ENCODE assay signal across 8 cellular contexts in the genomic region with DNA sequence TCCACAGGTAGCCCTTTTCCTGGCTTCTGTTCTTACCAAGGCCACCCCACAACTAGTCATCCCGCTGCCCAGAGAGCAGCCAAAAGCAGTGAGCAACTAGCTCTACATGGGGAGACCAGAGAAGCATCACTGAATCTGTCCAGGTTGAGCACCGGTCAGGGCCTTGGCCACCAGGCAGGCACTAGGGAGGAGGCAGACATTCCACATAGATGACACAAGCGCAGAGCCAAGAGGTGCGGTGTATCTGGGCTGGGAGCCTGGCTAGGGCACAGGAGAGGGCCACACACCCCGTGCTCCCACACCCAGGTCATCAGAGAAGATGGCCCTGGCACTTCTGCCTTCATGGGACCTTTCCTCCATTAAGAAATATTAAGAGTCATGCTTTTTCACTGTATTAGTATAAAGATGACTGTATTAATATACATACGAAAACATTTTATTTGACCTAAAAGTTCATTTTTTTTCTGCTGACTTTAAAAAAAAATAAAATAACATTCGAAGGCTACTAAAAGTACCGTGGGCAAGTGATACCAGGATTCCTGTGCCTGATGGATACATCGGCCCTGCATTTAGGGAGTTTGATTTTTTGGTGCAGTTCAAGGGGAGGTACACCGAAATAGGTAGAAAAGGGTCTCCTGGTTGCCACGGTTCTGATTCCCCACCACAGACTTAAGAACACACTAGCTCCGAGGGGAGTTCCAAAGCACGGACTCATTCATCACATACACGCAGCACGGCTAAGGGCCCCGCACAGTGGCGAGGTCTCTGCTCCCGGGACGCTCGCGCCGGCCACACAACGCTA. TPM values are rescaled to one million over a fixed set of nuclear protein-coding genes. Genes with fewer than 3 reads are reported as not detected.
DNase-seq lines count a peak whose midpoint lies in the region; ATAC-seq, FAIRE-seq and TF ChIP-seq lines count a peak whose summit lies in the region.

No MANE protein-coding gene starts in this region.

- H3K36me3 ChIP-seq in mucosa of descending colon (ENCODE audit: low read depth): no peaks in the 10 kb centered on the region

- intact Hi-C loops in dorsolateral prefrontal cortex (cut with DNase I) (loop anchor here in 1 of 2 donors (5.0 kb wide), 2 partner anchors 311 to 361 kb away; a partner anchor contains a TSS), mucosa of descending colon (cut with DNase I, micrococcal nuclease) (no loop called here)

- H3K9me3 ChIP-seq in mucosa of descending colon: no peaks in the 10 kb centered on the region

- ATAC-seq in GM19324 (IDR thresholded peaks at IDR 0.05; ENCODE audit: low FRiP score, unreplicated experiment): peak; percentile 10
- ATAC-seq in mucosa of descending colon: peak; percentile 57
- no peak for ATAC-seq in GM21619 (IDR thresholded peaks at IDR 0.05; ENCODE audit: unreplicated experiment)
- no peak for ATAC-seq in HG03135 (IDR thresholded peaks at IDR 0.05; ENCODE audit: unreplicated experiment)

- H3K4me3 ChIP-seq in dorsolateral prefrontal cortex (peak overlapping the region; percentile 68 to 100 (median 93)), mucosa of descending colon (peak overlapping the region; percentile 88)

- TF ChIP-seq CTCF in 22Rv1 (IDR thresholded peaks at IDR 0.05): no peak
- no peak for TF ChIP-seq CTCF in dorsolateral prefrontal cortex (IDR thresholded peaks at IDR 0.05 in 54 of 56, conservative IDR thresholded peaks at IDR 0.05 in 2 of 56; ENCODE audit: low read depth in 1 of 56, partially characterized antibody in 56 of 56)
- TF ChIP-seq CTCF in mucosa of descending colon (IDR thresholded peaks at IDR 0.05): no peak

- FAIRE-seq in RCC 7860 (lab: Jason Lieb, UNC): peak; percentile 71

- peak overlapping the region; percentile 85 for H3K27ac ChIP-seq in 22Rv1
- H3K27ac ChIP-seq in dorsolateral prefrontal cortex: peak overlapping the region in 37 of 59 donors; percentile 50 to 96 (median 89)

- no peaks in the 10 kb centered on the region for H3K27me3 ChIP-seq in dorsolateral prefrontal cortex

- H3K4me1 ChIP-seq in mucosa of descending colon (ENCODE audit: low read depth): peaks cover 52% of the 10 kb centered on the region

- DNase-seq in RCC 7860 (ENCODE audit: low spot score) (peak; percentile 78), dorsolateral prefrontal cortex (peak in 1 of 10 donors; percentile 49), mucosa of descending colon (peak; percentile 68 to 78 (median 76)), NCI-H524 (lab: John Stamatoyannopoulos, UW) (no peak)

RNA-seq across cellular contexts. Expression of a gene that starts 1.2 kb away (rescaled TPM):
- total RNA-seq in dorsolateral prefrontal cortex (100 to 1,000 TPM in 35 of 120 experiments, 10 to 100 TPM in 85; 71.8 to 123 (median 94.1) TPM), mucosa of descending colon (100 to 1,000 TPM in 1 of 3 donors, 10 to 100 TPM in 2; 68.4 to 100 (median 79.8) TPM)

RNA-seq across cellular contexts. Expression of a gene that starts 10.1 kb away (rescaled TPM):
- under 1 TPM in 4 of 120 experiments, not detected in 116; 0.21 to 0.34 (median 0.25) TPM for total RNA-seq in dorsolateral prefrontal cortex
- not detected for total RNA-seq in mucosa of descending colon

RNA-seq across cellular contexts. Expression of a gene that starts 23.4 kb away (rescaled TPM):
- total RNA-seq in dorsolateral prefrontal cortex: 10 to 100 TPM; 14.5 to 25.7 (median 19.3) TPM
- 10 to 100 TPM; 10.2 to 18.1 (median 11.0) TPM for total RNA-seq in mucosa of descending colon

RNA-seq across cellular contexts. Expression of a gene that starts 29.1 kb away (rescaled TPM):
- total RNA-seq in dorsolateral prefrontal cortex: under 1 TPM in 1 of 120 experiments, not detected in 119; 0.72 TPM
- total RNA-seq in mucosa of descending colon: not detected

RNA-seq across cellular contexts. Expression of a gene that starts 57.5 kb away (rescaled TPM):
- total RNA-seq in dorsolateral prefrontal cortex (10 to 100 TPM; 20.9 to 57.4 (median 34.4) TPM), mucosa of descending colon (100 to 1,000 TPM in 2 of 3 donors, 10 to 100 TPM in 1; 88.3 to 165 (median 135) TPM)

Comparison
In these comparisons a context has a peak if more than half of its experiments do, and no peak if none do; other contexts are left out.
1. ATAC-seq: peak in GM19324 (single experiment) and mucosa of descending colon (single experiment); none in GM21619 (single experiment) and HG03135 (single experiment).
2. DNase-seq: peak in RCC 7860 (single experiment) and mucosa of descending colon (3 of 3); none in NCI-H524 (0 of 2).